28 cellular contexts compared by ENCODE assay signal in genomic region chr1:218869276-218869675, GRCh38.
"Had no signal": no experiment of that assay in that cellular context is flagged by ENCODE, and none has a peak within 500 bp of the region (broad histone marks: within the 10 kb centered on the region; RNA-seq: fewer than 3 reads in every experiment).

No MANE protein-coding gene starts in this region.

- H3K27me3 ChIP-seq: body of pancreas, SJCRH30 had no signal

- H3K4me1 Mint-ChIP-seq: central memory CD8-positive, alpha-beta T cell had no signal

- H3K36me3 Mint-ChIP-seq: activated CD4-positive, alpha-beta memory T cell treated with anti-CD3 and anti-CD28 coated beads for 36 hours; activated naive CD8-positive, alpha-beta T cell had no signal

- H3K27ac Mint-ChIP-seq: activated CD4-positive, alpha-beta memory T cell treated with anti-CD3 and anti-CD28 coated beads for 36 hours; activated CD4-positive, alpha-beta T cell treated with anti-CD3 and anti-CD28 coated beads, Interleukin-2, amount 10 ng/mL, durations not matched to agents 7 days and 5 days; activated naive CD8-positive, alpha-beta T cell had no signal

- H3K4me3 Mint-ChIP-seq: activated CD4-positive, alpha-beta memory T cell treated with anti-CD3 and anti-CD28 coated beads for 36 hours; activated CD4-positive, alpha-beta T cell treated with anti-CD3 and anti-CD28 coated beads, Interleukin-2, amount 10 ng/mL, durations not matched to agents 7 days and 5 days; activated naive CD8-positive, alpha-beta T cell; activated T-cell treated with anti-CD3 and anti-CD28 coated beads, Interleukin-2, amount 50 U/mL, for 4 hours; central memory CD8-positive, alpha-beta T cell had no signal

- H3K9ac ChIP-seq: SK-N-SH had no signal

- H3K4me3 ChIP-seq: body of pancreas, K562, SJCRH30 had no signal

- H3K36me3 ChIP-seq: SJCRH30 had no signal

- H3K27ac ChIP-seq: body of pancreas, VCaP had no signal

- FAIRE-seq: K562 had no signal

- H3K9me3 Mint-ChIP-seq: activated CD4-positive, alpha-beta T cell treated with anti-CD3 and anti-CD28 coated beads, Interleukin-2, amount 10 ng/mL, durations not matched to agents 7 days and 5 days; activated T-cell treated with anti-CD3 and anti-CD28 coated beads, Interleukin-2, amount 50 U/mL, for 4 hours had no signal

- ATAC-seq: activated T-cell treated with anti-CD3 and anti-CD28 coated beads, Interleukin-2, amount 50 U/mL, for 4 hours; body of pancreas; K562; Panc1; Right ventricle myocardium inferior had no signal

- DNase-seq: activated CD4-positive, alpha-beta memory T cell treated with anti-CD3 and anti-CD28 coated beads for 36 hours; activated CD4-positive, alpha-beta T cell treated with anti-CD3 and anti-CD28 coated beads, Interleukin-2, amount 10 ng/mL, durations not matched to agents 7 days and 5 days; activated CD4-positive, CD25-positive, alpha-beta regulatory T cell; activated CD8-positive, alpha-beta memory T cell treated with anti-CD3 and anti-CD28 coated beads for 24 hours; activated effector memory CD4-positive, alpha-beta T cell treated with anti-CD3 and anti-CD28 coated beads, Interleukin-2, amount 50 U/mL, for 16 hours; activated naive CD4-positive, alpha-beta T cell treated with Interleukin-2 at 50 U/mL for 16 hours; activated T-cell treated with anti-CD3 and anti-CD28 coated beads, Interleukin-2, amount 50 U/mL, for 4 hours; body of pancreas; Karpas-422; NCI-H1105 treated with DMSO at 0.1 percent for 48 hours; NCI-H146; NCI-H1930; NCI-H2107; NCI-H2171 treated with DMSO at 0.1 percent for 48 hours; NCI-H510A treated with DMSO at 0.1 percent for 48 hours; NCI-H69; NK-92 treated with Interleukin-12 subunit alpha and Interleukin-12 subunit beta, amount 100 ng/mL, for 24 hours; OCI-M1; RPMI8226; SJCRH30; SK-N-SH; T-helper 1 cell had no signal

- H3K4me2 ChIP-seq: SK-N-SH had no signal

- H3K27me3 Mint-ChIP-seq: activated CD4-positive, alpha-beta memory T cell treated with anti-CD3 and anti-CD28 coated beads for 36 hours; activated CD4-positive, alpha-beta T cell treated with anti-CD3 and anti-CD28 coated beads, Interleukin-2, amount 10 ng/mL, durations not matched to agents 7 days and 5 days; activated naive CD8-positive, alpha-beta T cell; central memory CD8-positive, alpha-beta T cell had no signal

- H3K9me3 ChIP-seq: body of pancreas, SJCRH30, SK-N-SH had no signal
